Comparison of ENCODE assay signal across 8 cellular contexts in genomic region chr17:35241520-35241919, GRCh38. TPM values are rescaled to one million over a fixed set of nuclear protein-coding genes. Genes with fewer than 3 reads are reported as not detected.
DNase-seq lines count a peak whose midpoint lies in the region; ATAC-seq and TF ChIP-seq lines count a peak whose summit lies in the region.

No MANE protein-coding gene starts in this region.

- no peaks in the 10 kb centered on the region for H3K36me3 ChIP-seq in GM23248 (ENCODE audit: low read depth)
- no peaks in the 10 kb centered on the region for H3K36me3 ChIP-seq in aorta (ENCODE audit: control insufficient read depth in 1 of 2, insufficient read depth in 2 of 2, low read length in 1 of 2)

- 84% methylated on average over 19 of the region's 19 CpGs for WGBS in GM23248 (ENCODE audit: low coverage in 1 of 2, low lambda C conversion rate in 2 of 2, missing lambda C conversion rate in 2 of 2), 2 experiments
- 80 to 87% methylated on average over 19 of the region's 19 CpGs for whole genome bisulfite sequencing in aorta, 2 donors

- H3F3A ChIP-seq in GM23248 (ENCODE audit: insufficient read depth): peaks cover 31% of the 10 kb centered on the region

- no peaks in the 10 kb centered on the region for H3K27me3 ChIP-seq in GM23248 (replicated peaks; ENCODE audit: insufficient read depth)
- H3K27me3 ChIP-seq in aorta (ENCODE audit: control insufficient read depth in 1 of 2, insufficient read depth in 2 of 2, low read length in 1 of 2): no peaks in the 10 kb centered on the region

- peak overlapping the region; percentile 100; the same call in 1 of the 2 replicates for H3K9ac ChIP-seq in GM23248

- H3K4me1 ChIP-seq in GM23248 (ENCODE audit: insufficient read depth) (peaks cover 35% of the 10 kb centered on the region), aorta (ENCODE audit: control insufficient read depth in 1 of 2, insufficient read depth in 2 of 2, low read length in 2 of 2) (no peaks in the 10 kb centered on the region)

- intact Hi-C loops in aorta (cut with DNase I): loop anchor here in 1 of 2 donors (5.0 kb wide), 1 partner anchor 191 kb away; the partner anchor contains the start of gene SLFN12

- no peak for TF ChIP-seq CTCF in foreskin fibroblast (IDR thresholded peaks at IDR 0.05; ENCODE audit: low read depth, low read length)

- no peak for DNase-seq in GM23248
- peak; percentile 53 for DNase-seq in activated CD8-positive, alpha-beta memory T cell treated with anti-CD3 and anti-CD28 coated beads, Interleukin-2, amount 50 U/mL, for 4 hours
- no peak for DNase-seq in foreskin fibroblast
- peak; percentile 53 for DNase-seq in stimulated activated CD4-positive, alpha-beta T cell treated with anti-CD3 and anti-CD28 coated beads, Interleukin-15, amount 100 ng/mL, for 24 hours
- no peak for DNase-seq in G401 (ENCODE audit: low spot score)
- DNase-seq in NCI-H748 treated with DMSO at 0.1 percent for 48 hours (lab: John Stamatoyannopoulos, UW): no peak
- DNase-seq in aorta: no peak
- no peak for DNase-seq in NCI-H226

- no peaks in the 10 kb centered on the region for H4K20me1 ChIP-seq in GM23248 (ENCODE audit: insufficient read depth)

- H3K9me2 ChIP-seq in GM23248 (ENCODE audit: insufficient read depth): no peaks in the 10 kb centered on the region

- H3K9me3 ChIP-seq in GM23248 (ENCODE audit: low read depth) (no peaks in the 10 kb centered on the region), aorta (ENCODE audit: control insufficient read depth, low read length) (no peaks in the 10 kb centered on the region)

- no peak for ATAC-seq in aorta (ENCODE audit: low FRiP score)

- in situ Hi-C loops in GM23248 (cut with MboI): no loop called here
- in situ Hi-C loops in G401 (cut with HindIII; ENCODE audit: low sequenced_read_pairs): no loop called here

- peaks cover 32% of the 10 kb centered on the region for H3K79me2 ChIP-seq in GM23248 (ENCODE audit: insufficient read depth)

- no peak overlapping the region for H2AFZ ChIP-seq in GM23248

- H3K27ac ChIP-seq in GM23248 (no peak overlapping the region), aorta (ENCODE audit: low read depth in 1 of 2, low read length in 2 of 2) (no peak overlapping the region)

- H3K4me3 ChIP-seq in GM23248 (peak overlapping the region; percentile 98), foreskin fibroblast (ENCODE audit: low read depth in 1 of 2, low read length in 2 of 2) (peak overlapping the region; percentile 73 to 85), aorta (ENCODE audit: low read length in 2 of 2) (no peak overlapping the region)

- H3K4me2 ChIP-seq in GM23248 (ENCODE audit: unreplicated experiment): peak overlapping the region; percentile 93

RNA-seq across cellular contexts. Expression of gene SLFN5, which starts 1.4 kb away (rescaled TPM):
- 57.3 and 72.7 TPM in 2 replicates for total RNA-seq in GM23248 (2014; rRNA removed; shearing (Covaris generic))
- polyA plus RNA-seq in GM23248 (2016; fragmentation: Nextera tagmentation; extraction: Ambion mirVana) (33.4 and 33.9 TPM in 2 replicates), aorta (1 to 10 TPM; 3.3 to 4.6 TPM)
- total RNA-seq in G401 (2014; rRNA removed; shearing (Covaris generic)): 0.06 and 0.54 TPM in 2 replicates
- 10 to 100 TPM; 40.4 to 66.3 TPM for total RNA-seq in aorta

RNA-seq across cellular contexts. Expression of gene SLC35G3, which starts 47.3 kb away (rescaled TPM):
- not detected in 2 replicates for total RNA-seq in GM23248 (2014; rRNA removed; shearing (Covaris generic))
- not detected in 2 replicates for polyA plus RNA-seq in GM23248 (2016; fragmentation: Nextera tagmentation; extraction: Ambion mirVana)
- total RNA-seq in G401 (2014; rRNA removed; shearing (Covaris generic)): not detected in 2 replicates
- total RNA-seq in aorta: not detected
- not detected for polyA plus RNA-seq in aorta

Comparison
In these comparisons a context has a peak if more than half of its experiments do, and no peak if none do; other contexts are left out.
1. DNase-seq: peak in activated CD8-positive, alpha-beta memory T cell treated with anti-CD3 and anti-CD28 coated beads, Interleukin-2, amount 50 U/mL, for 4 hours (single experiment) and stimulated activated CD4-positive, alpha-beta T cell treated with anti-CD3 and anti-CD28 coated beads, Interleukin-15, amount 100 ng/mL, for 24 hours (single experiment); none in GM23248 (single experiment), foreskin fibroblast (0 of 2), G401 (single experiment), NCI-H748 treated with DMSO at 0.1 percent for 48 hours (single experiment), aorta (0 of 2) and NCI-H226 (single experiment).
2. H3K4me3 ChIP-seq: peak in GM23248 (single experiment) and foreskin fibroblast (2 of 2); none in aorta (0 of 2).
3. RNA of gene SLFN5, which starts 1.4 kb away (total RNA-seq): 40.4 to 66.3 TPM in aorta and 57.3 to 72.7 TPM in GM23248; 0.06 to 0.54 TPM in G401; every median in the first group is over 10 times any median in the second.